Comparison of ENCODE assay signal across 25 cellular contexts in the genomic region with DNA sequence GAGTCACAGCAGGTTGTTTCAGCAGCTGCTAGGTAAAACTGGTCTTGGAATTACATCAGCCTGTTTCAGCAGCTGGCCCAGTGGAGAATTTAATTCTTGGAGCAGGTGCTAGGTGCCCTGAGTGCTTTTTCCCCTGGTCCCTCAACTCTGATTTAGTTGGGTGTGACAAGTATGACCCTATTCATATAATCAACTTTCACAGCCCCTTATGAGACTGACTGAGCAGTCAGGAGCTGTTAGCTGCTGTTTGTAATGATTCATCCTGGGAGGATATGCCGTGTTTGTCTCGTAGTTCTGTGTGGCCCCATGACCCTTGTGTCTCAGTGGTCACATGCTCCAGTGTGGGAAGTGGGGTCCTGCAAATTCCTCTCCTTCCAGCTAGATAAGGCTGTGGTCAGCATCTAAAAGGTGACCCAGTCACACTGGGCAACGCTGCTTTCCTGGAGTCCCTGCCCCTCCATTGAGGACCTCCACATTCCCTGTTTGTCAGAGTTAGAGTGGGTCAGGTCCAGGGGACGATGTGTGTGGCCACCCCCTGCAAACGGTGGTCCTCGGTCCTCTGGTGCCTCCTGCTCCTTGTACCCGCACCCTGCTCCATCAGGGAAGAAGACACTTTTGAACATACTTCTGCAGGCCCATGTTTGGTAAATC. TPM values are rescaled to one million over a fixed set of nuclear protein-coding genes. Genes with fewer than 3 reads are reported as not detected.
A peak's percentile ranks its signal among the peaks of the same experiment; 100 is the strongest.
DNase-seq lines count a peak whose midpoint lies in the region; ATAC-seq, FAIRE-seq and TF ChIP-seq lines count a peak whose summit lies in the region.
"Had no signal": no experiment of that assay in that cellular context is flagged by ENCODE, and none has a peak within 500 bp of the region (broad histone marks: within the 10 kb centered on the region; RNA-seq: fewer than 3 reads in every experiment).

No MANE protein-coding gene starts in this region.

- no peak overlapping the region for H3K4ac ChIP-seq in IMR-90 (ENCODE audit: low read depth, low read length)

- no peak overlapping the region for H3K14ac ChIP-seq in IMR-90 (replicated peaks; ENCODE audit: low read depth, low read length)

- H3K4me3 ChIP-seq in IMR-90 (ENCODE audit: insufficient read depth, low read depth, low read length) (no peak overlapping the region), kidney (ENCODE audit: low read length in 2 of 2) (no peak overlapping the region)
- H3K4me3 ChIP-seq: dorsolateral prefrontal cortex, skin epidermis, uterus had no signal

- CTCF ChIA-PET in IMR-90 (lab: Yijun Ruan, JAX), result interaction anchor here (1.5 kb wide), 1 partner anchor 206 kb away, joined by 3 read pairs; no protein-coding TSS in a partner anchor

- no peak for FAIRE-seq in kidney (lab: Jason Lieb, UNC)

- H3K4me2 ChIP-seq in IMR-90 (ENCODE audit: low read depth, low read length), result no peak overlapping the region

- no TSS peak for BruUV-seq in IMR-90 (replicated peaks; lab: Mats Ljungman, UMichigan)

- no peaks in the 10 kb centered on the region for H4K20me1 ChIP-seq in IMR-90 (ENCODE audit: insufficient read depth, low read length)

- H3K27ac ChIP-seq in IMR-90 (ENCODE audit: insufficient read depth, low read length) (no peak overlapping the region), kidney (ENCODE audit: low read depth in 2 of 2, low read length in 2 of 2) (no peak overlapping the region)
- H3K27ac ChIP-seq: dorsolateral prefrontal cortex, parathyroid adenoma, skin epidermis, uterus, WERI-Rb-1 had no signal

- no peaks in the 10 kb centered on the region for H3K79me1 ChIP-seq in IMR-90 (ENCODE audit: low read depth in 1 of 2, low read length in 2 of 2)

- intact Hi-C loops in IMR-90 (cut with micrococcal nuclease) (no loop called here), kidney (cut with DNase I) (no loop called here)

- no peak overlapping the region for H2AK5ac ChIP-seq in IMR-90 (ENCODE audit: low read depth, low read length)

- H3K9me3 ChIP-seq in IMR-90 (ENCODE audit: control insufficient read depth, insufficient read depth, low read length) (no peaks in the 10 kb centered on the region), kidney (ENCODE audit: control insufficient read depth in 1 of 2, low read length in 2 of 2) (no peaks in the 10 kb centered on the region)
- H3K9me3 ChIP-seq: uterus had no signal

- no peak overlapping the region for H3K56ac ChIP-seq in IMR-90 (ENCODE audit: extremely low read depth, insufficient read depth, low read length)

- DNase-seq in Caki2 (ENCODE audit: low read depth) (peak; percentile 46), IMR-90 (peak; percentile 48), astrocyte of the hippocampus (ENCODE audit: low read depth, low spot score) (peak; percentile 28), kidney (peak; percentile 49), omental fat pad (ENCODE audit: low spot score) (no peak), occipital lobe (lab: John Stamatoyannopoulos, UW) (no peak), NCI-H128 (lab: John Stamatoyannopoulos, UW; ENCODE audit: unreplicated experiment) (no peak), NCI-H2196 treated with DMSO at 0.1 percent for 48 hours (lab: John Stamatoyannopoulos, UW; ENCODE audit: unreplicated experiment) (no peak)
- DNase-seq: activated CD4-positive, alpha-beta T cell treated with anti-CD3 and anti-CD28 coated beads, Interleukin-2, amount 50 U/mL, for 4 hours; activated naive CD4-positive, alpha-beta T cell treated with anti-CD3 and anti-CD28 coated beads, Interleukin-2, amount 50 U/mL, for 16 hours; activated T-cell treated with anti-CD3 and anti-CD28 coated beads, Interleukin-2, amount 50 U/mL, for 1 hour; Kasumi-1; NCI-H1694; NCI-H446 treated with DMSO at 0.1 percent for 48 hours; SHP77; stimulated activated CD4-positive, alpha-beta T cell treated with anti-CD3 and anti-CD28 coated beads, Interleukin-4, amount 100 ng/mL, for 24 hours; uterus; WERI-Rb-1 had no signal

- WGBS in IMR-90 (ENCODE audit: extremely low coverage in 2 of 2, insufficient read length in 1 of 2), 2 experiments, result 0% methylated on average over 1 of the region's 7 CpGs; no CpG with 5 or more reads in 1 of the 2 experiments

- no peak overlapping the region for H3K18ac ChIP-seq in IMR-90 (ENCODE audit: low read depth, low read length)

- H3K36me3 ChIP-seq in IMR-90 (ENCODE audit: control insufficient read depth, insufficient read depth, low read length) (no peaks in the 10 kb centered on the region), kidney (ENCODE audit: control insufficient read depth in 1 of 2, insufficient read depth in 2 of 2, low read length in 2 of 2) (no peaks in the 10 kb centered on the region)
- H3K36me3 ChIP-seq: uterus, WERI-Rb-1 had no signal

- H4K8ac ChIP-seq in IMR-90 (ENCODE audit: low read depth in 2 of 2, low read length in 2 of 2), result no peak overlapping the region

- H2BK15ac ChIP-seq in IMR-90 (ENCODE audit: low read depth, low read length), result no peak overlapping the region

- peak overlapping the region; percentile 44 for H2AFZ ChIP-seq in IMR-90 (replicated peaks; ENCODE audit: low read length, poor library complexity)
- H2AFZ ChIP-seq: parathyroid adenoma had no signal

- H3K23ac ChIP-seq in IMR-90 (ENCODE audit: low read depth, low read length), result no peak overlapping the region

- no peak overlapping the region for H4K91ac ChIP-seq in IMR-90 (ENCODE audit: insufficient read depth, low read depth, low read length)

- H3K27me3 ChIP-seq in IMR-90 (ENCODE audit: control insufficient read depth, insufficient read depth, low read length), result peaks cover 19% of the 10 kb centered on the region
- H3K27me3 ChIP-seq: dorsolateral prefrontal cortex, uterus had no signal

- H2AK9ac ChIP-seq in IMR-90 (replicated peaks; ENCODE audit: low read depth, low read length, poor library complexity), result no peak overlapping the region

- no peak overlapping the region for H4K5ac ChIP-seq in IMR-90 (ENCODE audit: low read depth, low read length)

- no peaks in the 10 kb centered on the region for H3K4me1 ChIP-seq in IMR-90 (ENCODE audit: control insufficient read depth, insufficient read depth, low read length)
- H3K4me1 ChIP-seq in kidney (ENCODE audit: control insufficient read depth in 1 of 2, insufficient read depth in 1 of 2, low read depth in 1 of 2, low read length in 2 of 2), result peaks cover 6 to 11% of the 10 kb centered on the region in 2 donors
- H3K4me1 ChIP-seq: parathyroid adenoma, uterus had no signal

- TF ChIP-seq RAD21 in IMR-90 (IDR thresholded peaks at IDR 0.05; ENCODE audit: low read length), result no peak

- no peak for ATAC-seq in IMR-90 (ENCODE audit: low read depth)
- ATAC-seq in omental fat pad (ENCODE audit: low FRiP score), result no peak

- H3K9me1 ChIP-seq in IMR-90 (ENCODE audit: insufficient read depth, low read length), result no peaks in the 10 kb centered on the region

- POLR2A ChIA-PET in IMR-90 (lab: Charles Lee; ENCODE audit: unreplicated experiment), result no interaction called here

- dilution Hi-C loops in IMR-90 (cut with HindIII; ENCODE audit: low sequenced_read_pairs, unreplicated experiment), result no loop called here

- H2BK5ac ChIP-seq in IMR-90 (ENCODE audit: low read depth, low read length, poor library complexity, severe bottlenecking), result no peak overlapping the region

- in situ Hi-C loops in Caki2 (cut with HindIII; ENCODE audit: low pct_unique_long_range_greater_than_20kb, low sequenced_read_pairs) (no loop called here), IMR-90 (cut with MboI; ENCODE audit: low sequenced_read_pairs) (no loop called here)

- TF ChIP-seq CTCF in IMR-90 (conservative IDR thresholded peaks at IDR 0.05; ENCODE audit: low read depth, low read length) (no peak), kidney (IDR thresholded peaks at IDR 0.05; ENCODE audit: borderline replicate concordance, extremely low read depth, insufficient read depth) (no peak), omental fat pad (IDR thresholded peaks at IDR 0.05) (no peak)

- H2BK20ac ChIP-seq in IMR-90 (ENCODE audit: low read depth, low read length), result no peak overlapping the region

- H3K9ac ChIP-seq in IMR-90 (ENCODE audit: low read depth, low read length) (no peak overlapping the region), kidney (ENCODE audit: low read length in 2 of 2) (no peak overlapping the region)
- H3K9ac ChIP-seq: parathyroid adenoma had no signal

- no peak overlapping the region for H2BK120ac ChIP-seq in IMR-90 (ENCODE audit: low read depth, low read length)

- no peak for TF ChIP-seq POLR2A in IMR-90 (IDR thresholded peaks at IDR 0.05; ENCODE audit: low read depth, low read length)

TF ChIP-seq in IMR-90, 13 proteins besides CTCF, POLR2A, EP300 and RAD21:
- TF ChIP-seq, protein P1, sequence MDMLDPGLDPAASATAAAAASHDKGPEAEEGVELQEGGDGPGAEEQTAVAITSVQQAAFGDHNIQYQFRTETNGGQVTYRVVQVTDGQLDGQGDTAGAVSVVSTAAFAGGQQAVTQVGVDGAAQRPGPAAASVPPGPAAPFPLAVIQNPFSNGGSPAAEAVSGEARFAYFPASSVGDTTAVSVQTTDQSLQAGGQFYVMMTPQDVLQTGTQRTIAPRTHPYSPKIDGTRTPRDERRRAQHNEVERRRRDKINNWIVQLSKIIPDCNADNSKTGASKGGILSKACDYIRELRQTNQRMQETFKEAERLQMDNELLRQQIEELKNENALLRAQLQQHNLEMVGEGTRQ (IDR thresholded peaks at IDR 0.05; ENCODE audit: low read depth, low read length), result peak; percentile 78
- no peak for TF ChIP-seq MAZ (IDR thresholded peaks at IDR 0.05; ENCODE audit: borderline replicate concordance, low read depth, low read length)
TF ChIP-seq in IMR-90: peak in this region for 1.

RNA-seq across cellular contexts. Expression of a gene that starts 28.3 kb away (rescaled TPM):
- not detected in 2 replicates for total RNA-seq in Caki2 (2014; rRNA removed; shearing (Covaris generic); ENCODE audit: low replicate concordance)
- not detected in 2 replicates for total RNA-seq in IMR-90 (2012; rRNA removed)
- not detected in 2 replicates for polyA plus RNA-seq in IMR-90 (2012; rRNA removed)
- polyA plus RNA-seq in IMR-90 (2012; cell fraction: cytosol; rRNA removed), result not detected in 2 replicates
- not detected in 2 replicates for polyA plus RNA-seq in IMR-90 (2012; cell fraction: nucleus; rRNA removed; ENCODE audit: low replicate concordance)
- not detected for total RNA-seq in kidney
- 1.9 TPM for polyA plus RNA-seq in kidney (ENCODE audit: insufficient read depth, low read depth, low replicate concordance)
- not detected for total RNA-seq in omental fat pad
- not detected for total RNA-seq in occipital lobe
- total RNA-seq: dorsolateral prefrontal cortex, epithelial cell of proximal tubule, G401, HT-29, lower leg skin, uterus had no signal

RNA-seq across cellular contexts. Expression of a gene that starts 58.9 kb away (rescaled TPM):
- total RNA-seq in Caki2 (2014; rRNA removed; shearing (Covaris generic); ENCODE audit: low replicate concordance), result 25.5 and 45.9 TPM in 2 replicates
- total RNA-seq in IMR-90 (2012; rRNA removed) (26.7 and 27.5 TPM in 2 replicates), kidney (105 TPM), omental fat pad (10 to 100 TPM; 27.8 to 35.3 (median 30.2) TPM), occipital lobe (42.6 TPM)
- polyA plus RNA-seq in IMR-90 (2012; rRNA removed) (9.4 and 12.2 TPM in 2 replicates), kidney (ENCODE audit: insufficient read depth, low read depth, low replicate concordance) (13.5 TPM)
- polyA plus RNA-seq in IMR-90 (2012; cell fraction: cytosol; rRNA removed), result 6.0 and 7.9 TPM in 2 replicates
- 8.9 and 27.3 TPM in 2 replicates for polyA plus RNA-seq in IMR-90 (2012; cell fraction: nucleus; rRNA removed; ENCODE audit: low replicate concordance)

Comparison
In these comparisons a context has a peak if more than half of its experiments do, and no peak if none do; other contexts are left out.
1. DNase-seq: peak in Caki2 (single experiment), IMR-90 (single experiment), astrocyte of the hippocampus (single experiment) and kidney (single experiment); none in omental fat pad (single experiment), occipital lobe (single experiment), NCI-H128 (single experiment) and NCI-H2196 treated with DMSO at 0.1 percent for 48 hours (single experiment).